In the genomic region with DNA sequence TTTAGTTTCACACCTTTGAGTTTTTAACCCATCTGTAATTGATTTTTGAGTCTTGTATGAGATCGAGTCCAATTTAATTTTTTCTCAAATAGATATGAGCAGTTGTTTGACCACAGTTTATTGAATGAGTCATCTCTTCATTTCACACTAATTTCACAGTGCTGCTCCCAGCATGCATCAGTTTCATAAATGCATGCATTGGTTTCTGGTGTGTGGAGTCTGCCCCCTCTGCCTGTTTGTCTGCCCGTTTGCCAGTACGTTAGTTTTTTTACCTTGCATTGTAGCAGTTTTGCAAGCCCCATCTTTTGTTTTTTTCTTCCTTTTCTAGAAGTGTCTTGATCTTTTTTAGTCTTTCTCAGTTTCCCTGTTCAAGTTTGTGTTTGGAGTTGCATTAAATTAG, we compare ENCODE assay signal across 8 cellular contexts. TPM values are rescaled to one million over a fixed set of nuclear protein-coding genes. Genes with fewer than 3 reads are reported as not detected.
DNase-seq lines count a peak whose midpoint lies in the region; ATAC-seq, FAIRE-seq and TF ChIP-seq lines count a peak whose summit lies in the region.

No MANE protein-coding gene starts in this region.

- in situ Hi-C loops in GM13976 (cut with MboI; ENCODE audit: low sequenced_read_pairs, unreplicated experiment) = loop anchor here (25.0 kb wide), 1 partner anchor 835 kb away; no protein-coding TSS in a partner anchor

- peak overlapping the region; percentile 88 for H2AFZ ChIP-seq in Karpas-422 (ENCODE audit: low read length)

- peak overlapping the region; percentile 59 for H3K4me3 ChIP-seq in Karpas-422 (ENCODE audit: low read length)
- peak overlapping the region; percentile 28 for H3K4me3 ChIP-seq in choroid plexus epithelial cell (ENCODE audit: low read depth, low read length)
- no peak overlapping the region for H3K4me3 ChIP-seq in kidney (ENCODE audit: low read length in 2 of 2)

- peak overlapping the region; percentile 60 for H3K4me3 Mint-ChIP-seq in T-helper 17 cell

- no peaks in the 10 kb centered on the region for H3K9me2 ChIP-seq in Karpas-422 (replicated peaks; ENCODE audit: insufficient read depth, low read length)

- FAIRE-seq in kidney (lab: Jason Lieb, UNC) = no peak

- peaks cover 39% of the 10 kb centered on the region for H3K4me1 ChIP-seq in Karpas-422 (ENCODE audit: low read length)
- no peaks in the 10 kb centered on the region for H3K4me1 ChIP-seq in kidney (ENCODE audit: control insufficient read depth in 1 of 2, insufficient read depth in 1 of 2, low read depth in 1 of 2, low read length in 2 of 2)

- DNase-seq in GM13976 (ENCODE audit: low spot score) (peak; percentile 78), H4 (ENCODE audit: low spot score) (peak; percentile 75), Karpas-422 (peak; percentile 84), T-helper 17 cell (no peak), choroid plexus epithelial cell (ENCODE audit: low read depth) (peak; percentile 83), kidney (no peak), left ventricle myocardium superior (no peak)
- peak; percentile 60 for DNase-seq in stimulated activated CD4-positive, alpha-beta T cell treated with anti-CD3 and anti-CD28 coated beads, Interleukin-4, amount 100 ng/mL, for 24 hours

- H3K27me3 ChIP-seq in Karpas-422 (ENCODE audit: low read length) = no peaks in the 10 kb centered on the region

- H3K9ac ChIP-seq in Karpas-422 (ENCODE audit: low read length) (peak overlapping the region; percentile 67), kidney (ENCODE audit: low read length in 2 of 2) (no peak overlapping the region)

- H3K36me3 ChIP-seq in Karpas-422 (ENCODE audit: insufficient read depth, low read length) (no peaks in the 10 kb centered on the region), kidney (ENCODE audit: control insufficient read depth in 1 of 2, insufficient read depth in 2 of 2, low read length in 2 of 2) (no peaks in the 10 kb centered on the region)

- peak overlapping the region; percentile 74 for H3K27ac Mint-ChIP-seq in T-helper 17 cell

- ATAC-seq in T-helper 17 cell (peak; percentile 94), left ventricle myocardium superior (no peak)

- H3K4me2 ChIP-seq in Karpas-422 (ENCODE audit: low read depth, low read length, poor library complexity, severe bottlenecking) = peak overlapping the region; percentile 87

- intact Hi-C loops in kidney (cut with DNase I) = no loop called here
- intact Hi-C loops in left ventricle myocardium superior (cut with micrococcal nuclease) = no loop called here

- H3K27ac ChIP-seq in Karpas-422 (ENCODE audit: low read length) (peak overlapping the region; percentile 84), kidney (ENCODE audit: low read depth in 2 of 2, low read length in 2 of 2) (no peak overlapping the region)

- TF ChIP-seq CTCF in GM13976 (IDR thresholded peaks at IDR 0.05; ENCODE audit: borderline replicate concordance, control extremely low read depth, extremely low read depth, insufficient read depth, missing control alignments) = no peak
- TF ChIP-seq CTCF in choroid plexus epithelial cell (conservative IDR thresholded peaks at IDR 0.05; ENCODE audit: low read depth, low read length) = peak; percentile 36
- no peak for TF ChIP-seq CTCF in kidney (IDR thresholded peaks at IDR 0.05; ENCODE audit: borderline replicate concordance, extremely low read depth, insufficient read depth)

- peaks cover 21% of the 10 kb centered on the region for H3K4me1 Mint-ChIP-seq in T-helper 17 cell

- no peaks in the 10 kb centered on the region for H4K20me1 ChIP-seq in Karpas-422 (ENCODE audit: insufficient read depth, low read depth, low read length)

- no peaks in the 10 kb centered on the region for H3K27me3 Mint-ChIP-seq in T-helper 17 cell

- H3K9me3 ChIP-seq in Karpas-422 (ENCODE audit: low read length) = no peaks in the 10 kb centered on the region
- no peaks in the 10 kb centered on the region for H3K9me3 ChIP-seq in T-helper 17 cell (ENCODE audit: control insufficient read depth, low read length, poor library complexity, severe bottlenecking)
- H3K9me3 ChIP-seq in kidney (ENCODE audit: control insufficient read depth in 1 of 2, low read length in 2 of 2) = no peaks in the 10 kb centered on the region

- peaks cover 69% of the 10 kb centered on the region for H3K79me2 ChIP-seq in Karpas-422 (ENCODE audit: low read length)

- peaks cover 2% of the 10 kb centered on the region for H3K36me3 Mint-ChIP-seq in T-helper 17 cell (ENCODE audit: low read depth)

RNA-seq across cellular contexts. Expression of a gene that starts 11.9 kb away (rescaled TPM):
- 4.7 and 5.2 TPM in 2 replicates for total RNA-seq in H4 (2014; rRNA removed; shearing (Covaris generic))
- 9.7 TPM in 2 replicates for total RNA-seq in Karpas-422 (2014; rRNA removed; shearing (Covaris generic); ENCODE audit: low replicate concordance)
- 1 to 10 TPM; 4.0 to 4.6 TPM for total RNA-seq in T-helper 17 cell
- total RNA-seq in kidney = 7.6 TPM
- polyA plus RNA-seq in kidney (ENCODE audit: insufficient read depth, low read depth, low replicate concordance) = 2.6 TPM
- 2.2 TPM for total RNA-seq in left ventricle myocardium superior

RNA-seq across cellular contexts. Expression of a gene that starts 13.0 kb away (rescaled TPM):
- total RNA-seq in H4 (2014; rRNA removed; shearing (Covaris generic)) = 7.5 and 14.1 TPM in 2 replicates
- 4.6 and 14.6 TPM in 2 replicates for total RNA-seq in Karpas-422 (2014; rRNA removed; shearing (Covaris generic); ENCODE audit: low replicate concordance)
- total RNA-seq in T-helper 17 cell (1 to 10 TPM; 4.7 to 5.0 TPM), kidney (17.8 TPM), left ventricle myocardium superior (27.7 TPM)
- polyA plus RNA-seq in kidney (ENCODE audit: insufficient read depth, low read depth, low replicate concordance) = 49.2 TPM

Comparison
In these comparisons a context has a peak if more than half of its experiments do, and no peak if none do; other contexts are left out.
1. DNase-seq: peak in GM13976 (single experiment), H4 (single experiment), Karpas-422 (single experiment), choroid plexus epithelial cell (single experiment) and stimulated activated CD4-positive, alpha-beta T cell treated with anti-CD3 and anti-CD28 coated beads, Interleukin-4, amount 100 ng/mL, for 24 hours (single experiment); none in T-helper 17 cell (0 of 3), kidney (single experiment) and left ventricle myocardium superior (single experiment).
2. H3K4me3 ChIP-seq: peak in Karpas-422 (single experiment) and choroid plexus epithelial cell (single experiment); none in kidney (0 of 2).